Comparison of ENCODE assay signal across 16 cellular contexts in the genomic region with DNA sequence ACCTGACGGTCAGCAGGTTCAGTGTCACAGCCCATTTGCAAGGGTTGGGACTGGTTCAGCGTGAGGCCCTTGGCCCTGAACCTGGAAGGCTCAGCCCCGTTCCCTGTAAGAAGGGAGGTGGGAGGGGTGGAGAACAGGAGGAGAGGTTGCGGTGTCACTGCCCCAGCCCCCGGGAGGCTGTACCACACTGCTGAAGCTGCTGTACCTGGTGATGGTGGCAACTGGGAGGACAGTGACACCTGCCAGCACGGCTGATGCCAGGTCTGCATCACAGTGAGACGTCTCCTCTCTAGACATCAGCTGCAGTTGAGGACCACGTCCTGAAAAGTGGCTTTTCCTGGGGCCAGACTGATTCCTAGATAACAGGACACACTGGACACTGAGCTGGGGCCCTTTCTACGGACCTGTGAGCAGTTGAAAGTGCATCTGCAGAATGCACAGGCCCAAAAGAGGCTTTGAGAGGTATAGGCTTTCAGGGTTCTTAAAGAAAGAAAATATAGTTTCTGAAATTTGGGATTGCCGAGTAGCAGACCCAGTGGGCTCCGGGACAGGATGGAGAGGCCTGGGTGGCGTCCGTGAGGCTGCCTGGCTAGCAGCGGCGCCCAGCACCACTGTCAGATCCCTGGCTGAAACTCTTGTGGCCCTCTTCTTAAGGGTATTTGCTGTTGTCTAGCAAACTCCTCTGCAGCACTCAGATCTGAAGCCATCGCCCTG. TPM values are rescaled to one million over a fixed set of nuclear protein-coding genes. Genes with fewer than 3 reads are reported as not detected.
DNase-seq lines count a peak whose midpoint lies in the region; ATAC-seq, FAIRE-seq and TF ChIP-seq lines count a peak whose summit lies in the region.
"Had no signal": no experiment of that assay in that cellular context is flagged by ENCODE, and none has a peak within 500 bp of the region (broad histone marks: within the 10 kb centered on the region; RNA-seq: fewer than 3 reads in every experiment).

No MANE protein-coding gene starts in this region.

- 32 to 73% methylated on average over 16 of the region's 16 CpGs for WGBS in sigmoid colon, 2 donors

- peak overlapping the region; percentile 18 for H3K27ac Mint-ChIP-seq in CD8-positive, alpha-beta T cell
- H3K27ac Mint-ChIP-seq in T-cell: peak overlapping the region; percentile 46 to 48

- no peak overlapping the region for H3K4me3 Mint-ChIP-seq in CD8-positive, alpha-beta T cell
- no peak overlapping the region for H3K4me3 Mint-ChIP-seq in T-cell
- H3K4me3 Mint-ChIP-seq: central memory CD8-positive, alpha-beta T cell had no signal

- H3K27ac ChIP-seq in CD8-positive, alpha-beta T cell (ENCODE audit: low read depth, low read length): no peak overlapping the region
- H3K27ac ChIP-seq in layer of hippocampus (ENCODE audit: low read depth, low read length): peak overlapping the region; percentile 82
- H3K27ac ChIP-seq in sigmoid colon: peak overlapping the region; percentile 71 to 79 (median 76)

- no peak for TF ChIP-seq EP300 in sigmoid colon (IDR thresholded peaks at IDR 0.05)

- no peaks in the 10 kb centered on the region for H3K27me3 ChIP-seq in CD8-positive, alpha-beta T cell (ENCODE audit: insufficient read depth, low read length)
- no peaks in the 10 kb centered on the region for H3K27me3 ChIP-seq in layer of hippocampus (ENCODE audit: control insufficient read depth, insufficient read depth, low read length)
- H3K27me3 ChIP-seq in sigmoid colon: no peaks in the 10 kb centered on the region

- peaks cover 46% of the 10 kb centered on the region for H3K36me3 Mint-ChIP-seq in CD8-positive, alpha-beta T cell
- peaks cover 36% of the 10 kb centered on the region for H3K36me3 Mint-ChIP-seq in T-cell

- H3K36me3 ChIP-seq in CD8-positive, alpha-beta T cell (ENCODE audit: insufficient read depth, low read length): peaks cover 11% of the 10 kb centered on the region
- peaks cover 17 to 56% (median 27%) of the 10 kb centered on the region in 4 donors for H3K36me3 ChIP-seq in sigmoid colon

- CTCF ChIA-PET in CD8-positive, alpha-beta T cell (lab: Charles Lee): no interaction called here
- CTCF ChIA-PET in T-cell (lab: Charles Lee): no interaction called here

- TF ChIP-seq CTCF in CD8-positive, alpha-beta T cell (IDR thresholded peaks at IDR 0.05): no peak
- TF ChIP-seq CTCF in sigmoid colon (IDR thresholded peaks at IDR 0.05): no peak
- TF ChIP-seq CTCF in D721Med (IDR thresholded peaks at IDR 0.05; ENCODE audit: insufficient read depth, missing control alignments): no peak

- H3K9me3 Mint-ChIP-seq in CD8-positive, alpha-beta T cell: no peaks in the 10 kb centered on the region
- H3K9me3 Mint-ChIP-seq in T-cell: no peaks in the 10 kb centered on the region
- H3K9me3 Mint-ChIP-seq: CD8-positive, alpha-beta memory T cell; central memory CD8-positive, alpha-beta T cell had no signal

- H3K4me3 ChIP-seq in CD8-positive, alpha-beta T cell (ENCODE audit: low read depth, low read length): no peak overlapping the region
- H3K4me3 ChIP-seq in sigmoid colon: no peak overlapping the region

- H3K9me3 ChIP-seq in CD8-positive, alpha-beta T cell (ENCODE audit: low read length): no peaks in the 10 kb centered on the region
- H3K9me3 ChIP-seq in sigmoid colon: no peaks in the 10 kb centered on the region

- H3K4me1 ChIP-seq in CD8-positive, alpha-beta T cell (ENCODE audit: insufficient read depth, low read length): peaks cover 15% of the 10 kb centered on the region
- H3K4me1 ChIP-seq in sigmoid colon: peaks cover 0 to 39% (median 35%) of the 10 kb centered on the region in 4 donors

- no peak for ATAC-seq in CD8-positive, alpha-beta T cell
- ATAC-seq in T-cell (replicated peaks in 1 of 4): no peak

- intact Hi-C loops in CD8-positive, alpha-beta T cell (cut with DNase I, micrococcal nuclease): no loop called here
- intact Hi-C loops in sigmoid colon (cut with DNase I): loop anchor here (5.0 kb wide), 1 partner anchor 45 kb away; the partner anchor contains the start of gene COQ8A

- no peaks in the 10 kb centered on the region for H3K27me3 Mint-ChIP-seq in CD8-positive, alpha-beta T cell (ENCODE audit: low read depth)
- no peaks in the 10 kb centered on the region for H3K27me3 Mint-ChIP-seq in T-cell
- H3K27me3 Mint-ChIP-seq: CD8-positive, alpha-beta memory T cell; central memory CD8-positive, alpha-beta T cell had no signal

- FAIRE-seq in D721Med (lab: Jason Lieb, UNC): no peak
- FAIRE-seq: GM18507 had no signal

- no peak for TF ChIP-seq POLR2A in sigmoid colon (IDR thresholded peaks at IDR 0.05)

- H3K4me1 Mint-ChIP-seq in CD8-positive, alpha-beta T cell (ENCODE audit: low read depth): peaks cover 23% of the 10 kb centered on the region
- H3K4me1 Mint-ChIP-seq in T-cell: peaks cover 16 to 27% (median 26%) of the 10 kb centered on the region in 3 donors

- POLR2A ChIA-PET in CD8-positive, alpha-beta T cell (lab: Charles Lee): no interaction called here
- POLR2A ChIA-PET in T-cell (lab: Charles Lee): no interaction called here

- no peak for DNase-seq in CD8-positive, alpha-beta T cell
- DNase-seq in T-cell (peak in 1 of 34 experiments; percentile 21), sigmoid colon (peak; percentile 63), medulla oblongata (ENCODE audit: extremely low spot score) (no peak), D721Med (ENCODE audit: insufficient read length, low spot score) (no peak)
- no peak for DNase-seq in effector CD8-positive, alpha-beta T cell (lab: John Stamatoyannopoulos, UW)
- DNase-seq: activated CD4-positive, alpha-beta T cell treated with anti-CD3 and anti-CD28 coated beads for 48 hours; CD8-positive, alpha-beta memory T cell; mesenchymal stem cell; NCI-H1092 treated with DMSO at 0.1 percent for 48 hours; NCI-H345; OCI-M1; stimulated activated CD4-positive, alpha-beta T cell treated with anti-CD3 and anti-CD28 coated beads, Interleukin-2, amount 100 ng/mL, for 48 hours had no signal

RNA-seq across cellular contexts. Expression of gene COQ8A, which starts 47.7 kb away (rescaled TPM):
- total RNA-seq in CD8-positive, alpha-beta T cell: 10 to 100 TPM; 82.6 to 90.0 TPM
- 10 to 100 TPM; 39.7 to 85.9 (median 65.0) TPM for total RNA-seq in T-cell
- total RNA-seq in sigmoid colon: 100 to 1,000 TPM in 2 of 4 donors, 10 to 100 TPM in 2; 57.8 to 129 (median 91.6) TPM
- 10 to 100 TPM; 20.3 to 60.2 (median 20.4) TPM for polyA plus RNA-seq in sigmoid colon
